18 cellular contexts compared by ENCODE assay signal in the genomic region with DNA sequence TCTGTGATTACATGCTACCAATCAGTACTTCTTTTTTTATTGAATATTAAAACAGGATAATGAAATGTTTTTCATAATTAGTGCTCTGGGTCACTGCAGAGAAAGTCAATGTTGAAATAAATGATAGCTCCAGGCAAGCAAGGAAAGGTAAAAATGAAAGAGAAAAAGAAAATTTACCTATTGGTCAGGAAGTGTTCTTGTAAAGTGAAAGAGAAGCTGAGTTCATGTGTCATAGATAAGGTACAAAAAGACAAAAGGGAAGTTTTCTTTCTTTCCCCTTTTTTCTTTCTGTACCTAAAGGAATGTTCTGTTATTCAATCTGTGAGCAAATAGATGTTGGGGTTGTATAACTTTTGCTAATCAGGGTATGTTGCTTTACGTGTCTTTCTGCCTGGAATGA.
"Had no signal": no experiment of that assay in that cellular context is flagged by ENCODE, and none has a peak within 500 bp of the region (broad histone marks: within the 10 kb centered on the region; RNA-seq: fewer than 3 reads in every experiment).

No MANE protein-coding gene starts in this region.

- H3K27ac ChIP-seq: heart right ventricle, parathyroid adenoma, tibial artery had no signal

- H3K9me3 Mint-ChIP-seq: activated naive CD4-positive, alpha-beta T cell treated with anti-CD3 and anti-CD28 coated beads for 36 hours; activated naive CD8-positive, alpha-beta T cell treated with anti-CD3 and anti-CD28 coated beads, Interleukin-2, amount 10 ng/mL, durations not matched to agents 7 days and 5 days; activated T-cell treated with anti-CD3 and anti-CD28 coated beads, Interleukin-2, amount 50 U/mL, for 24 hours; activated T-helper 17 cell treated with anti-CD3 and anti-CD28 coated beads, Interleukin-2, amount 50 U/mL, for 72 hours; T-helper 2 cell treated with Interferon-gamma antibody and Interleukin-4, amounts not matched to agents 5 μg/mL and 100 μg/mL, for 36 hours had no signal

- H3K4me1 Mint-ChIP-seq: activated naive CD8-positive, alpha-beta T cell treated with anti-CD3 and anti-CD28 coated beads, Interleukin-2, amount 10 ng/mL, durations not matched to agents 7 days and 5 days; activated T-helper 17 cell treated with anti-CD3 and anti-CD28 coated beads, Interleukin-2, amount 50 U/mL, for 72 hours had no signal

- H3K36me3 ChIP-seq: heart right ventricle, tibial artery had no signal

- H3K27me3 ChIP-seq: heart right ventricle, tibial artery had no signal

- DNase-seq: activated CD8-positive, alpha-beta memory T cell treated with anti-CD3 and anti-CD28 coated beads for 24 hours; activated CD8-positive, alpha-beta memory T cell treated with anti-CD3 and anti-CD28 coated beads, Interleukin-2, amount 50 U/mL, for 4 hours; activated naive CD4-positive, alpha-beta T cell treated with anti-CD3 and anti-CD28 coated beads for 36 hours; activated naive CD8-positive, alpha-beta T cell treated with anti-CD3 and anti-CD28 coated beads, Interleukin-2, amount 10 ng/mL, durations not matched to agents 7 days and 5 days; activated T-cell treated with anti-CD3 and anti-CD28 coated beads, Interleukin-2, amount 50 U/mL, for 24 hours; amygdala; cortex of kidney; heart right ventricle; islet precursor cell; left cardiac atrium; right cardiac atrium; stimulated activated CD4-positive, alpha-beta T cell treated with anti-CD3 and anti-CD28 coated beads, Interleukin-4, amount 100 ng/mL, for 24 hours; stimulated activated naive CD8-positive, alpha-beta T cell treated with anti-CD3 and anti-CD28 coated beads, Interleukin-15, Interleukin-2, amounts not matched to agents 100 U/mL and 50 U/mL, for 24 hours; tibial artery had no signal

- H3K4me3 Mint-ChIP-seq: activated naive CD4-positive, alpha-beta T cell treated with anti-CD3 and anti-CD28 coated beads for 36 hours; activated naive CD8-positive, alpha-beta T cell treated with anti-CD3 and anti-CD28 coated beads, Interleukin-2, amount 10 ng/mL, durations not matched to agents 7 days and 5 days; activated T-cell treated with anti-CD3 and anti-CD28 coated beads, Interleukin-2, amount 50 U/mL, for 24 hours; activated T-helper 17 cell treated with anti-CD3 and anti-CD28 coated beads, Interleukin-2, amount 50 U/mL, for 72 hours; nephron; T-helper 2 cell treated with Interferon-gamma antibody and Interleukin-4, amounts not matched to agents 5 μg/mL and 100 μg/mL, for 36 hours had no signal

- H3K27ac Mint-ChIP-seq: activated naive CD4-positive, alpha-beta T cell treated with anti-CD3 and anti-CD28 coated beads for 36 hours; activated naive CD8-positive, alpha-beta T cell treated with anti-CD3 and anti-CD28 coated beads, Interleukin-2, amount 10 ng/mL, durations not matched to agents 7 days and 5 days; activated T-cell treated with anti-CD3 and anti-CD28 coated beads, Interleukin-2, amount 50 U/mL, for 24 hours; activated T-helper 17 cell treated with anti-CD3 and anti-CD28 coated beads, Interleukin-2, amount 50 U/mL, for 72 hours; nephron; T-helper 2 cell treated with Interferon-gamma antibody and Interleukin-4, amounts not matched to agents 5 μg/mL and 100 μg/mL, for 36 hours had no signal

- ATAC-seq: activated T-helper 17 cell treated with anti-CD3 and anti-CD28 coated beads, Interleukin-2, amount 50 U/mL, for 72 hours; heart right ventricle; left cardiac atrium; right cardiac atrium; stimulated activated naive CD8-positive, alpha-beta T cell treated with anti-CD3 and anti-CD28 coated beads, Interleukin-15, Interleukin-2, amounts not matched to agents 100 U/mL and 50 U/mL, for 24 hours had no signal

- H3K9ac ChIP-seq: parathyroid adenoma had no signal

- H3K27me3 Mint-ChIP-seq: activated naive CD8-positive, alpha-beta T cell treated with anti-CD3 and anti-CD28 coated beads, Interleukin-2, amount 10 ng/mL, durations not matched to agents 7 days and 5 days; activated T-cell treated with anti-CD3 and anti-CD28 coated beads, Interleukin-2, amount 50 U/mL, for 24 hours; activated T-helper 17 cell treated with anti-CD3 and anti-CD28 coated beads, Interleukin-2, amount 50 U/mL, for 72 hours had no signal

- H3K9me3 ChIP-seq: heart right ventricle, tibial artery had no signal

- H3K4me3 ChIP-seq: heart right ventricle, tibial artery had no signal

- H2AFZ ChIP-seq: parathyroid adenoma had no signal

- H3K36me3 Mint-ChIP-seq: activated naive CD8-positive, alpha-beta T cell treated with anti-CD3 and anti-CD28 coated beads, Interleukin-2, amount 10 ng/mL, durations not matched to agents 7 days and 5 days had no signal

- H3K4me1 ChIP-seq: heart right ventricle, parathyroid adenoma, tibial artery had no signal

- H3K79me2 ChIP-seq: parathyroid adenoma had no signal
